27 cellular contexts compared by ENCODE assay signal in genomic region chr11:19843106-19843505, GRCh38.
"Had no signal": no experiment of that assay in that cellular context is flagged by ENCODE, and none has a peak within 500 bp of the region (broad histone marks: within the 10 kb centered on the region; RNA-seq: fewer than 3 reads in every experiment).

No MANE protein-coding gene starts in this region.

- H3K36me3 Mint-ChIP-seq: mesothelial cell of epicardium; naive thymus-derived CD4-positive, alpha-beta T cell had no signal

- H3K27me3 ChIP-seq: gastroesophageal sphincter, heart right ventricle, left lung, sigmoid colon, spleen, suprapubic skin, transverse colon, upper lobe of right lung, uterus had no signal

- ATAC-seq: effector memory CD8-positive, alpha-beta T cell; gastroesophageal sphincter; heart right ventricle; left cardiac atrium; left lung; mucosa of descending colon; naive thymus-derived CD4-positive, alpha-beta T cell; right cardiac atrium; stimulated activated naive CD8-positive, alpha-beta T cell treated with anti-CD3 and anti-CD28 coated beads, Interleukin-15, amount 100 ng/mL, for 72 hours; upper lobe of right lung had no signal

- H3K9me3 ChIP-seq: gastroesophageal sphincter, heart right ventricle, left lung, mucosa of descending colon, psoas muscle, sigmoid colon, spleen, suprapubic skin, transverse colon, upper lobe of right lung, uterus had no signal

- H3K4me3 ChIP-seq: gastroesophageal sphincter, heart right ventricle, left lung, mucosa of descending colon, psoas muscle, sigmoid colon, skin epidermis, spleen, suprapubic skin, transverse colon, upper lobe of right lung, uterus had no signal

- H3K27ac ChIP-seq: gastroesophageal sphincter, heart right ventricle, left lung, psoas muscle, sigmoid colon, skin epidermis, spleen, suprapubic skin, transverse colon, upper lobe of right lung, uterus had no signal

- H3K36me3 ChIP-seq: heart right ventricle, left lung, spleen, suprapubic skin, transverse colon, upper lobe of right lung, uterus had no signal

- H3K4me1 Mint-ChIP-seq: naive thymus-derived CD4-positive, alpha-beta T cell; stimulated activated naive CD8-positive, alpha-beta T cell treated with anti-CD3 and anti-CD28 coated beads, Interleukin-15, amount 100 ng/mL, for 72 hours had no signal

- H3K4me1 ChIP-seq: left lung, upper lobe of right lung, uterus had no signal

- FAIRE-seq: endometrium, islet of Langerhans had no signal

- H3K9me3 Mint-ChIP-seq: effector memory CD8-positive, alpha-beta T cell; mesothelial cell of epicardium; nephron progenitor cell; stimulated activated naive CD8-positive, alpha-beta T cell treated with anti-CD3 and anti-CD28 coated beads, Interleukin-15, amount 100 ng/mL, for 72 hours had no signal

- H3K4me3 Mint-ChIP-seq: effector memory CD8-positive, alpha-beta T cell; mesothelial cell of epicardium; naive thymus-derived CD4-positive, alpha-beta T cell; nephron progenitor cell; stimulated activated naive CD8-positive, alpha-beta T cell treated with anti-CD3 and anti-CD28 coated beads, Interleukin-15, amount 100 ng/mL, for 72 hours had no signal

- H3K27ac Mint-ChIP-seq: effector memory CD8-positive, alpha-beta T cell; mesothelial cell of epicardium; naive thymus-derived CD4-positive, alpha-beta T cell; nephron progenitor cell; stimulated activated naive CD8-positive, alpha-beta T cell treated with anti-CD3 and anti-CD28 coated beads, Interleukin-15, amount 100 ng/mL, for 72 hours had no signal

- DNase-seq: cortex of kidney; effector memory CD8-positive, alpha-beta T cell; foreskin fibroblast; heart right ventricle; hippocampal formation; left cardiac atrium; left lung; mesenchymal stem cell; mucosa of descending colon; naive thymus-derived CD4-positive, alpha-beta T cell; nephron progenitor cell; nucleus accumbens; right cardiac atrium; sigmoid colon; spleen; stimulated activated naive CD4-positive, alpha-beta T cell; stimulated activated naive CD8-positive, alpha-beta T cell treated with anti-CD3 and anti-CD28 coated beads, Interleukin-15, amount 100 ng/mL, for 72 hours; transverse colon; upper lobe of right lung; uterus had no signal
